In the genomic region with DNA sequence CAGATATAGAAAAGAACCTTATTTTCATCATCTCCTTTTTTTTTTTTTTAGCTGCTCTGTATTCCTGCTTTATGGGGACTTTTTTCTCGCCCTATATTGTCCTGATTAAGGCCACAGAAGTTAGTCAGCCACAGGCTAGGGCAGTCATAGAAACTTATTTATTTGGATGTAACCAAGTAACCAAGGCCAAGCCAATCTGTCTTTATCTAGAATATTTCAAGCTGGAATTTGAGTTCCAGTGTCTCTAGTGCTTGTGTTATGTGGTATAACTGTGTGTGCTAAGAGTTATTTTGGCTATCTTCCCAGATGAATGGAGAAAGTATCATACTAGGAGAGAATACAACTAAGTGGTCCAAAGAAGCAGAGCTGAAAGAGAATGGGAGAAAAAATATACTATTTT, we compare ENCODE assay signal across 22 cellular contexts.
DNase-seq lines count a peak whose midpoint lies in the region; ATAC-seq and TF ChIP-seq lines count a peak whose summit lies in the region.
"Had no signal": no experiment of that assay in that cellular context is flagged by ENCODE, and none has a peak within 500 bp of the region (broad histone marks: within the 10 kb centered on the region; RNA-seq: fewer than 3 reads in every experiment).

No MANE protein-coding gene starts in this region.

- in situ Hi-C loops in ACHN (cut with HindIII; ENCODE audit: low pct_ligation_motif_present, low pct_unique_long_range_greater_than_20kb, low sequenced_read_pairs), result no loop called here

- H3K4me2 ChIP-seq in osteoblast (ENCODE audit: insufficient read depth, low read length), result no peak overlapping the region

- TF ChIP-seq POLR2A in body of pancreas (IDR thresholded peaks at IDR 0.05) (no peak), gastroesophageal sphincter (IDR thresholded peaks at IDR 0.05) (no peak)

- no peaks in the 10 kb centered on the region for H3K27me3 Mint-ChIP-seq in activated CD8-positive, alpha-beta T cell treated with anti-CD3 and anti-CD28 coated beads, Interleukin-2, amount 10 ng/mL, durations not matched to agents 7 days and 5 days (ENCODE audit: low read depth)
- H3K27me3 Mint-ChIP-seq: activated CD8-positive, alpha-beta T cell treated with anti-CD3 and anti-CD28 coated beads for 36 hours; activated naive CD8-positive, alpha-beta T cell treated with anti-CD3 and anti-CD28 coated beads, Interleukin-2, amount 50 U/mL, for 24 hours; dendritic cell treated with granulocyte-macrophage colony-stimulating factor and Interleukin-4, amounts not matched to agents 40 ng/mL and 50 ng/mL, for 4 days had no signal

- CTCF ChIA-PET in activated CD8-positive, alpha-beta T cell treated with anti-CD3 and anti-CD28 coated beads, Interleukin-2, amount 10 ng/mL, durations not matched to agents 7 days and 5 days (lab: Charles Lee), result no interaction called here

- no peaks in the 10 kb centered on the region for H3K36me3 Mint-ChIP-seq in activated CD8-positive, alpha-beta T cell treated with anti-CD3 and anti-CD28 coated beads, Interleukin-2, amount 10 ng/mL, durations not matched to agents 7 days and 5 days (ENCODE audit: low read depth)

- H4K20me1 ChIP-seq in osteoblast (ENCODE audit: insufficient read depth, low read length), result no peaks in the 10 kb centered on the region

- H3K79me2 ChIP-seq in osteoblast (ENCODE audit: insufficient read depth, low read length), result no peaks in the 10 kb centered on the region

- H3K9me3 ChIP-seq in body of pancreas (no peaks in the 10 kb centered on the region), osteoblast (ENCODE audit: low read depth, low read length) (no peaks in the 10 kb centered on the region), gastroesophageal sphincter (no peaks in the 10 kb centered on the region)
- H3K9me3 ChIP-seq: mucosa of descending colon had no signal

- H3K27ac Mint-ChIP-seq in activated CD8-positive, alpha-beta T cell treated with anti-CD3 and anti-CD28 coated beads, Interleukin-2, amount 10 ng/mL, durations not matched to agents 7 days and 5 days, result no peak overlapping the region
- H3K27ac Mint-ChIP-seq: activated CD8-positive, alpha-beta T cell treated with anti-CD3 and anti-CD28 coated beads for 36 hours; activated naive CD8-positive, alpha-beta T cell treated with anti-CD3 and anti-CD28 coated beads, Interleukin-2, amount 50 U/mL, for 24 hours; dendritic cell treated with granulocyte-macrophage colony-stimulating factor and Interleukin-4, amounts not matched to agents 40 ng/mL and 50 ng/mL, for 4 days had no signal

- TF ChIP-seq CTCF in body of pancreas (IDR thresholded peaks at IDR 0.05), result no peak
- TF ChIP-seq CTCF in osteoblast (IDR thresholded peaks at IDR 0.05; ENCODE audit: extremely low read depth, low read depth, low read length), result no peak
- TF ChIP-seq CTCF in gastroesophageal sphincter (IDR thresholded peaks at IDR 0.05), result no peak

- no peaks in the 10 kb centered on the region for H3K36me3 ChIP-seq in body of pancreas (replicated peaks in 1 of 2; ENCODE audit: insufficient read depth in 1 of 2, low read depth in 2 of 2)
- H3K36me3 ChIP-seq in osteoblast (ENCODE audit: insufficient read depth, low read length), result no peaks in the 10 kb centered on the region
- H3K36me3 ChIP-seq in gastroesophageal sphincter, result no peaks in the 10 kb centered on the region

- H2AFZ ChIP-seq in osteoblast (ENCODE audit: low read length), result no peak overlapping the region

- intact Hi-C loops in body of pancreas (cut with DNase I), result no loop called here
- intact Hi-C loops in left ventricle myocardium superior (cut with micrococcal nuclease), result no loop called here

- no peak overlapping the region for H3K27ac ChIP-seq in body of pancreas
- no peak overlapping the region for H3K27ac ChIP-seq in osteoblast (ENCODE audit: low read depth, low read length)
- no peak overlapping the region for H3K27ac ChIP-seq in gastroesophageal sphincter

- 27 to 51% methylated on average over 1 of the region's 1 CpG for WGBS in body of pancreas, 2 donors
- WGBS in gastroesophageal sphincter (ENCODE audit: low coverage in 1 of 2), 2 donors, result 10 to 20% methylated on average over 1 of the region's 1 CpG

- peaks cover 6% of the 10 kb centered on the region for H3K4me1 ChIP-seq in body of pancreas
- no peaks in the 10 kb centered on the region for H3K4me1 ChIP-seq in osteoblast (ENCODE audit: insufficient read depth, low read length)
- H3K4me1 ChIP-seq in gastroesophageal sphincter, result peaks cover 8 to 21% (median 12%) of the 10 kb centered on the region in 3 donors

- peaks cover 11% of the 10 kb centered on the region for H3K9me3 Mint-ChIP-seq in activated CD8-positive, alpha-beta T cell treated with anti-CD3 and anti-CD28 coated beads, Interleukin-2, amount 10 ng/mL, durations not matched to agents 7 days and 5 days (ENCODE audit: insufficient read depth)

- H3K4me3 ChIP-seq in body of pancreas (no peak overlapping the region), osteoblast (ENCODE audit: insufficient read depth, low read length) (no peak overlapping the region), gastroesophageal sphincter (no peak overlapping the region)
- H3K4me3 ChIP-seq: K562, mucosa of descending colon had no signal

- ATAC-seq in body of pancreas (peak; percentile 66), left ventricle myocardium superior (peak; percentile 99), gastroesophageal sphincter (no peak)
- no peak for ATAC-seq in activated CD8-positive, alpha-beta T cell treated with anti-CD3 and anti-CD28 coated beads, Interleukin-2, amount 10 ng/mL, durations not matched to agents 7 days and 5 days
- ATAC-seq: activated CD8-positive, alpha-beta T cell treated with anti-CD3 and anti-CD28 coated beads for 36 hours; activated naive CD8-positive, alpha-beta T cell treated with anti-CD3 and anti-CD28 coated beads, Interleukin-2, amount 50 U/mL, for 24 hours; K562; left colon; mucosa of descending colon; Panc1 had no signal

- no peak overlapping the region for H3K4me3 Mint-ChIP-seq in activated CD8-positive, alpha-beta T cell treated with anti-CD3 and anti-CD28 coated beads, Interleukin-2, amount 10 ng/mL, durations not matched to agents 7 days and 5 days
- H3K4me3 Mint-ChIP-seq: activated CD8-positive, alpha-beta T cell treated with anti-CD3 and anti-CD28 coated beads for 36 hours; activated naive CD8-positive, alpha-beta T cell treated with anti-CD3 and anti-CD28 coated beads, Interleukin-2, amount 50 U/mL, for 24 hours; dendritic cell treated with granulocyte-macrophage colony-stimulating factor and Interleukin-4, amounts not matched to agents 40 ng/mL and 50 ng/mL, for 4 days had no signal

- no peaks in the 10 kb centered on the region for H3K4me1 Mint-ChIP-seq in activated CD8-positive, alpha-beta T cell treated with anti-CD3 and anti-CD28 coated beads, Interleukin-2, amount 10 ng/mL, durations not matched to agents 7 days and 5 days (ENCODE audit: low read depth)
- H3K4me1 Mint-ChIP-seq: activated naive CD8-positive, alpha-beta T cell treated with anti-CD3 and anti-CD28 coated beads, Interleukin-2, amount 50 U/mL, for 24 hours had no signal

- H3K27me3 ChIP-seq in body of pancreas (no peaks in the 10 kb centered on the region), osteoblast (ENCODE audit: insufficient read depth, low read length) (no peaks in the 10 kb centered on the region), gastroesophageal sphincter (no peaks in the 10 kb centered on the region)

- POLR2A ChIA-PET in activated CD8-positive, alpha-beta T cell treated with anti-CD3 and anti-CD28 coated beads, Interleukin-2, amount 10 ng/mL, durations not matched to agents 7 days and 5 days (lab: Charles Lee), result no interaction called here

- DNase-seq in H4 (ENCODE audit: low spot score), result peak; percentile 83
- no peak for DNase-seq in body of pancreas
- DNase-seq in left ventricle myocardium superior, result no peak
- peak; percentile 74 for DNase-seq in osteoblast (ENCODE audit: insufficient read length, low spot score, missing footprints)
- no peak for DNase-seq in activated CD8-positive, alpha-beta T cell treated with anti-CD3 and anti-CD28 coated beads, Interleukin-2, amount 10 ng/mL, durations not matched to agents 7 days and 5 days
- no peak for DNase-seq in MV-4-11 (lab: John Stamatoyannopoulos, UW)
- DNase-seq in ACHN, result no peak
- DNase-seq: activated CD4-positive, alpha-beta T cell treated with anti-CD3 and anti-CD28 coated beads for 1 hour; activated CD8-positive, alpha-beta T cell treated with anti-CD3 and anti-CD28 coated beads for 36 hours; activated effector memory CD4-positive, alpha-beta T cell treated with anti-CD3 and anti-CD28 coated beads, Interleukin-2, amount 50 U/mL, for 16 hours; activated naive CD8-positive, alpha-beta T cell treated with anti-CD3 and anti-CD28 coated beads, Interleukin-2, amount 50 U/mL, for 24 hours; glutamatergic neuron; GOT3; left colon; mucosa of descending colon; NCI-H1694; NCI-H2171 treated with DMSO at 0.1 percent for 48 hours; NCI-H526 treated with DMSO at 0.1 percent for 48 hours had no signal

- TF ChIP-seq EP300 in gastroesophageal sphincter (IDR thresholded peaks at IDR 0.05), result no peak

Comparison
In these comparisons a context has a peak if more than half of its experiments do, and no peak if none do; other contexts are left out.
1. DNase-seq: peak in H4 (single experiment) and osteoblast (single experiment); none in body of pancreas (0 of 4), left ventricle myocardium superior (single experiment), activated CD8-positive, alpha-beta T cell treated with anti-CD3 and anti-CD28 coated beads, Interleukin-2, amount 10 ng/mL, durations not matched to agents 7 days and 5 days (single experiment), MV-4-11 (single experiment) and ACHN (single experiment).
2. ATAC-seq: peak in body of pancreas (single experiment) and left ventricle myocardium superior (single experiment); none in gastroesophageal sphincter (single experiment) and activated CD8-positive, alpha-beta T cell treated with anti-CD3 and anti-CD28 coated beads, Interleukin-2, amount 10 ng/mL, durations not matched to agents 7 days and 5 days (single experiment).